Comparison of ENCODE assay signal across 1 cellular context in genomic region chr2:21161122-21161521, GRCh38.
A peak's percentile ranks its signal among the peaks of the same experiment; 100 is the strongest.
TF ChIP-seq lines count a peak whose summit lies in the region.

No MANE protein-coding gene starts in this region.

TF ChIP-seq in HepG2, 621 proteins besides CTCF, POLR2A, EP300 and RAD21:
- TF ChIP-seq TBX2 (CRISPR knock-in tag; IDR thresholded peaks at IDR 0.05; ENCODE audit: borderline replicate concordance), result peak; percentile 26; the same call in 1 of the 2 replicates
- no peak for TF ChIP-seq NKX3-1 (CRISPR knock-in tag; IDR thresholded peaks at IDR 0.05)
- no peak for TF ChIP-seq ZBTB42 (CRISPR knock-in tag; IDR thresholded peaks at IDR 0.05)
TF ChIP-seq in HepG2: peak in this region for 1.
